12 cellular contexts compared by ENCODE assay signal in genomic region chr2:23574919-23575654, GRCh38.
"Had no signal": no experiment of that assay in that cellular context is flagged by ENCODE, and none has a peak within 500 bp of the region (broad histone marks: within the 10 kb centered on the region; RNA-seq: fewer than 3 reads in every experiment).

No MANE protein-coding gene starts in this region.

- H3K4me3 Mint-ChIP-seq: activated T-helper 1 cell treated with anti-CD3 and anti-CD28 coated beads, Interleukin-12 subunit alpha, Interleukin-12 subunit beta, Interleukin-2, Interleukin-4 antibody, amounts not matched to agents 30 ng/mL and 10 ng/mL and 1 ng/mL, durations not matched to agents 14 hours and 24 hours and 36 hours; natural killer cell; stimulated activated naive CD8-positive, alpha-beta T cell treated with anti-CD3 and anti-CD28 coated beads, Interleukin-15, Interleukin-2, amounts not matched to agents 100 ng/mL and 50 ng/mL, for 24 hours had no signal

- H3K36me3 Mint-ChIP-seq: natural killer cell had no signal

- FAIRE-seq: astrocyte, frontal cortex had no signal

- H3K36me3 ChIP-seq: ovary, upper lobe of left lung had no signal

- H3K27ac ChIP-seq: ovary, upper lobe of left lung had no signal

- H3K9me3 Mint-ChIP-seq: activated T-helper 1 cell treated with anti-CD3 and anti-CD28 coated beads, Interleukin-12 subunit alpha, Interleukin-12 subunit beta, Interleukin-2, Interleukin-4 antibody, amounts not matched to agents 30 ng/mL and 10 ng/mL and 1 ng/mL, durations not matched to agents 14 hours and 24 hours and 36 hours; natural killer cell; stimulated activated naive CD8-positive, alpha-beta T cell treated with anti-CD3 and anti-CD28 coated beads, Interleukin-15, Interleukin-2, amounts not matched to agents 100 ng/mL and 50 ng/mL, for 24 hours had no signal

- ATAC-seq: natural killer cell had no signal

- H3K27ac Mint-ChIP-seq: activated T-helper 1 cell treated with anti-CD3 and anti-CD28 coated beads, Interleukin-12 subunit alpha, Interleukin-12 subunit beta, Interleukin-2, Interleukin-4 antibody, amounts not matched to agents 30 ng/mL and 10 ng/mL and 1 ng/mL, durations not matched to agents 14 hours and 24 hours and 36 hours; natural killer cell; stimulated activated naive CD8-positive, alpha-beta T cell treated with anti-CD3 and anti-CD28 coated beads, Interleukin-15, Interleukin-2, amounts not matched to agents 100 ng/mL and 50 ng/mL, for 24 hours had no signal

- H3K9me3 ChIP-seq: ovary, upper lobe of left lung had no signal

- H3K4me1 Mint-ChIP-seq: natural killer cell had no signal

- H3K4me1 ChIP-seq: upper lobe of left lung had no signal

- H3K4me3 ChIP-seq: ovary, upper lobe of left lung had no signal

- H3K27me3 ChIP-seq: ovary, upper lobe of left lung had no signal

- H3K27me3 Mint-ChIP-seq: stimulated activated naive CD8-positive, alpha-beta T cell treated with anti-CD3 and anti-CD28 coated beads, Interleukin-15, Interleukin-2, amounts not matched to agents 100 ng/mL and 50 ng/mL, for 24 hours had no signal

- DNase-seq: activated CD4-positive, alpha-beta T cell treated with anti-CD3 and anti-CD28 coated beads for 48 hours; activated naive CD4-positive, alpha-beta T cell; mammary epithelial cell; natural killer cell; ovary; stimulated activated CD4-positive, alpha-beta T cell treated with anti-CD3 and anti-CD28 coated beads, Interleukin-15, amount 100 ng/mL, for 24 hours; stimulated activated CD4-positive, alpha-beta T cell treated with anti-CD3 and anti-CD28 coated beads, Interleukin-4, amount 100 ng/mL, for 24 hours; upper lobe of left lung had no signal
